18 cellular contexts compared by ENCODE assay signal in genomic region chr9:121560921-121561320, GRCh38.
A peak's percentile ranks its signal among the peaks of the same experiment; 100 is the strongest.
DNase-seq lines count a peak whose midpoint lies in the region; ATAC-seq and TF ChIP-seq lines count a peak whose summit lies in the region.
"Had no signal": no experiment of that assay in that cellular context is flagged by ENCODE, and none has a peak within 500 bp of the region (broad histone marks: within the 10 kb centered on the region; RNA-seq: fewer than 3 reads in every experiment).

No MANE protein-coding gene starts in this region.

- no peak for TF ChIP-seq POLR2A in adrenal gland (IDR thresholded peaks at IDR 0.05)

- peak overlapping the region; percentile 83 for H3K27ac ChIP-seq in RWPE1
- no peak overlapping the region for H3K27ac ChIP-seq in mesenchymal stem cell (ENCODE audit: low read length, poor library complexity, severe bottlenecking)
- no peak overlapping the region for H3K27ac ChIP-seq in adrenal gland
- H3K27ac ChIP-seq: 22Rv1 had no signal

- H2BK12ac ChIP-seq in mesenchymal stem cell (ENCODE audit: low read length in 2 of 2), result peak overlapping the region in 1 of 2 experiments; percentile 38

- H2AFZ ChIP-seq in mesenchymal stem cell (ENCODE audit: low read depth, low read length), result no peak overlapping the region
- H2AFZ ChIP-seq: GM23338 had no signal

- CTCF ChIA-PET in RWPE1 (lab: Yijun Ruan, JAX), result interaction anchor here (0.6 to 2.8 kb wide), 3 partner anchors 11 to 31 kb away, joined by 3 to 10 read pairs (median 8); no protein-coding TSS in a partner anchor

- peaks cover 23% of the 10 kb centered on the region for H3K4me1 ChIP-seq in mesenchymal stem cell (ENCODE audit: control insufficient read depth, insufficient read depth, low read depth, low read length)
- peaks cover 33 to 34% of the 10 kb centered on the region in 2 donors for H3K4me1 ChIP-seq in adrenal gland (replicated peaks in 1 of 2)

- no peak overlapping the region for H2BK120ac ChIP-seq in mesenchymal stem cell (ENCODE audit: low read depth, low read length)

- H3K4me2 ChIP-seq in mesenchymal stem cell (ENCODE audit: low read length, poor library complexity, severe bottlenecking), result no peak overlapping the region
- H3K4me2 ChIP-seq: GM23338 had no signal

- H3K23ac ChIP-seq in mesenchymal stem cell (ENCODE audit: low read length in 2 of 2), result no peak overlapping the region

- WGBS in mesenchymal stem cell, result 89% methylated on average over 11 of the region's 11 CpGs
- WGBS in adrenal gland, 4 donors, result 62 to 89% (median 80%) methylated on average over 3 to 11 of the region's 11 CpGs

- no peak overlapping the region for H2BK5ac ChIP-seq in mesenchymal stem cell (ENCODE audit: low read depth, low read length, poor library complexity, severe bottlenecking)

- H3K36me3 ChIP-seq in mesenchymal stem cell (ENCODE audit: control insufficient read depth in 1 of 2, insufficient read depth in 2 of 2, low read depth in 1 of 2, low read length in 2 of 2) (no peaks in the 10 kb centered on the region), adrenal gland (replicated peaks in 1 of 2) (no peaks in the 10 kb centered on the region)

- H3K9me3 ChIP-seq in mesenchymal stem cell (ENCODE audit: control insufficient read depth, low read length), result no peaks in the 10 kb centered on the region
- no peaks in the 10 kb centered on the region for H3K9me3 ChIP-seq in adrenal gland (replicated peaks in 1 of 3)

- peak overlapping the region; percentile 44 for H2BK15ac ChIP-seq in mesenchymal stem cell (ENCODE audit: low read depth, poor library complexity, severe bottlenecking)

- H3K14ac ChIP-seq in mesenchymal stem cell (ENCODE audit: low read length in 2 of 2), result no peak overlapping the region

- TF ChIP-seq CTCF in RWPE1 (conservative IDR thresholded peaks at IDR 0.05; ENCODE audit: low read depth), result no peak
- no peak for TF ChIP-seq CTCF in adrenal gland (IDR thresholded peaks at IDR 0.05)
- no peak for TF ChIP-seq CTCF in foreskin fibroblast (IDR thresholded peaks at IDR 0.05; ENCODE audit: low read depth, low read length)

- POLR2A ChIA-PET in RWPE1 (lab: Yijun Ruan, JAX; ENCODE audit: low non-redundant PET), result no interaction called here

- H3K9ac ChIP-seq in mesenchymal stem cell (ENCODE audit: low read length), result no peak overlapping the region

- peak overlapping the region; percentile 46 for H4K8ac ChIP-seq in mesenchymal stem cell (ENCODE audit: low read length)

- no peak overlapping the region for H4K91ac ChIP-seq in mesenchymal stem cell (ENCODE audit: low read length)

- no peaks in the 10 kb centered on the region for H3K79me1 ChIP-seq in mesenchymal stem cell (replicated peaks; ENCODE audit: low read length, poor library complexity, severe bottlenecking)

- H3K4me3 ChIP-seq in mesenchymal stem cell (ENCODE audit: insufficient read depth in 1 of 2, low read depth in 1 of 2, low read length in 2 of 2) (no peak overlapping the region), adrenal gland (no peak overlapping the region), foreskin fibroblast (ENCODE audit: low read depth in 1 of 2, low read length in 2 of 2) (no peak overlapping the region)
- H3K4me3 ChIP-seq: GM12878, GM23338 had no signal

- H3K27me3 ChIP-seq in mesenchymal stem cell (ENCODE audit: control insufficient read depth in 1 of 2, insufficient read depth in 1 of 2, low read length in 2 of 2) (peaks cover 0 to 17% of the 10 kb centered on the region in 2 experiments), adrenal gland (no peaks in the 10 kb centered on the region)

- DNase-seq in Right ventricle myocardium inferior (ENCODE audit: missing footprints) (peak; percentile 35), cardiac septum (ENCODE audit: low spot score) (no peak), RWPE1 (ENCODE audit: low spot score) (no peak), mesenchymal stem cell (no peak), adrenal gland (no peak), foreskin fibroblast (no peak)
- DNase-seq: C1 segment of cervical spinal cord; CD4-positive, alpha-beta memory T cell; COR-L47; DMS153; DMS79; EL; GDM1; HCEC 1CT had no signal

- intact Hi-C loops in Right ventricle myocardium inferior (cut with DNase I) (no loop called here), cardiac septum (cut with DNase I) (no loop called here), adrenal gland (cut with DNase I) (no loop called here)

- ATAC-seq in Right ventricle myocardium inferior, result no peak
- ATAC-seq in GM21390 (IDR thresholded peaks at IDR 0.05; ENCODE audit: unreplicated experiment), result no peak
- ATAC-seq: GM12878, GM23338 had no signal

- H2AK5ac ChIP-seq in mesenchymal stem cell (ENCODE audit: low read length, severe bottlenecking), result no peak overlapping the region

- no peak overlapping the region for H3K4ac ChIP-seq in mesenchymal stem cell (ENCODE audit: low read depth in 1 of 2, low read length in 2 of 2)

- no peak overlapping the region for H3K18ac ChIP-seq in mesenchymal stem cell (ENCODE audit: low read depth in 1 of 2, low read length in 2 of 2)
